Comparison of ENCODE assay signal across 16 cellular contexts in the genomic region with DNA sequence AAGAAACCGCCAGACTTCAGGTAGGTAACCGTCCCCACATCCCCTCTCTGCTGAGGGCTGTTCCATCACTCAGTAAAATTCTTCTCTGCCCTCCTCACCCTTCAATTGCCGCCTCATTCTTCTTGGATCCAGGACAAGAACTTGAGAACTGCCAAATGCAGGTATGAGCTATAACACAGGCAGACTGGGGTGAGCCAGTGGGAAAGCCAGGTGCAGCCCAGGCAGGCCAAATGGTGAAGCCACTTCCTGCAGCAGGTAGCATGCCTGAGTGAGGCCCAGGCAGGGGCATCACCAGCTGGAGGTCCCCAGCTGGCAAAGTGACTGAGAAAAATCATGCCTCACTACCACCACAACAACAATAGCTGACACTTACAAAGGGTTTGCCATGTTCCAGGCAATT. TPM values are rescaled to one million over a fixed set of nuclear protein-coding genes. Genes with fewer than 3 reads are reported as not detected.
DNase-seq lines count a peak whose midpoint lies in the region; ATAC-seq and TF ChIP-seq lines count a peak whose summit lies in the region.
"Had no signal": no experiment of that assay in that cellular context is flagged by ENCODE, and none has a peak within 500 bp of the region (broad histone marks: within the 10 kb centered on the region; RNA-seq: fewer than 3 reads in every experiment).

No MANE protein-coding gene starts in this region.

- H3K79me2 ChIP-seq in MM.1S (ENCODE audit: low read length) (no peaks in the 10 kb centered on the region), PC-9 (ENCODE audit: low read depth) (no peaks in the 10 kb centered on the region)

- H3K9ac ChIP-seq in MM.1S (ENCODE audit: low read length) = no peak overlapping the region
- no peak overlapping the region for H3K9ac ChIP-seq in neuronal stem cell (ENCODE audit: low read depth, low read length, poor library complexity)

- H3K79me1 ChIP-seq in neuronal stem cell (ENCODE audit: low read depth, low read length) = no peaks in the 10 kb centered on the region

- POLR2A ChIA-PET in PC-9 (lab: Charles Lee; ENCODE audit: unreplicated experiment) = no interaction called here

- H4K91ac ChIP-seq in neuronal stem cell (ENCODE audit: low read depth, low read length, poor library complexity) = no peak overlapping the region

- H4K8ac ChIP-seq in neuronal stem cell (ENCODE audit: low read depth, low read length) = no peak overlapping the region

- H3K27me3 ChIP-seq in MM.1S (replicated peaks; ENCODE audit: insufficient read depth, low read length) = no peaks in the 10 kb centered on the region
- peaks cover 10% of the 10 kb centered on the region for H3K27me3 ChIP-seq in PC-9 (ENCODE audit: insufficient read depth, low read depth)
- H3K27me3 ChIP-seq in neuronal stem cell (ENCODE audit: control insufficient read depth in 3 of 3, insufficient read depth in 3 of 3, low read depth in 1 of 3, low read length in 3 of 3) = peaks cover 0 to 3% (median 0%) of the 10 kb centered on the region in 3 experiments

- H4K20me1 ChIP-seq in MM.1S (ENCODE audit: insufficient read depth, low read length) = no peaks in the 10 kb centered on the region
- no peaks in the 10 kb centered on the region for H4K20me1 ChIP-seq in PC-9 (ENCODE audit: insufficient read depth)

- no peak for ATAC-seq in GM21381 (IDR thresholded peaks at IDR 0.05; ENCODE audit: unreplicated experiment)
- ATAC-seq: GM23338 had no signal

- BruUV-seq in PC-9 (replicated peaks; lab: Mats Ljungman, UMichigan) = no TSS peak

- no peak overlapping the region for H2BK15ac ChIP-seq in neuronal stem cell (ENCODE audit: low read length)

- H3K4me1 Mint-ChIP-seq in HFFc6 (ENCODE audit: low read depth) = no peaks in the 10 kb centered on the region
- H3K4me1 Mint-ChIP-seq: CD4-positive, alpha-beta memory T cell; GM23338 had no signal

- no peak overlapping the region for H2BK5ac ChIP-seq in neuronal stem cell (ENCODE audit: low read length)

- no peaks in the 10 kb centered on the region for H3K9me2 ChIP-seq in MM.1S (replicated peaks; ENCODE audit: insufficient read depth, low read length)
- 0 out of 2 replicates have a peak, but pooled peaks cover 4% of the 10 kb centered on the region for H3K9me2 ChIP-seq in PC-9 (ENCODE audit: insufficient read depth)

- peak overlapping the region; percentile 62 for H3K4me3 Mint-ChIP-seq in HFFc6
- H3K4me3 Mint-ChIP-seq: GM23338 had no signal

- H2AFZ ChIP-seq in MM.1S (ENCODE audit: low read length) (no peak overlapping the region), PC-9 (0 out of 2 replicates have a peak overlapping the region, but pooled peaks have one; percentile 8), neuronal stem cell (ENCODE audit: low read length) (no peak overlapping the region)
- H2AFZ ChIP-seq: GM23338 had no signal

- peaks cover 7% of the 10 kb centered on the region; the same call in 1 of the 2 replicates for H3K9me3 Mint-ChIP-seq in HFFc6

- no CpG with 5 or more reads among the region's 3 CpGs for WGBS in neuronal stem cell (ENCODE audit: extremely low coverage in 2 of 2, insufficient read length in 2 of 2, insufficient replicate concordance in 1 of 2), 2 donors

- no peak overlapping the region for H3K27ac Mint-ChIP-seq in HFFc6
- H3K27ac Mint-ChIP-seq: GM23338 had no signal

- intact Hi-C loops in PC-9 (cut with micrococcal nuclease; ENCODE audit: unreplicated experiment) = no loop called here

- H3F3A ChIP-seq in MM.1S (ENCODE audit: insufficient read depth, low read length) = no peaks in the 10 kb centered on the region
- H3F3A ChIP-seq in PC-9 (ENCODE audit: insufficient read depth, low read depth) = no peaks in the 10 kb centered on the region

- no peak overlapping the region for H3K4ac ChIP-seq in neuronal stem cell (ENCODE audit: low read length)

- TF ChIP-seq CTCF in HFFc6 (IDR thresholded peaks at IDR 0.05) (no peak), MM.1S (IDR thresholded peaks at IDR 0.05; ENCODE audit: low read length) (no peak), PC-9 (conservative IDR thresholded peaks at IDR 0.05) (no peak)

- DNase-seq in HFFc6 = no peak
- peak; percentile 42 for DNase-seq in MM.1S
- no peak for DNase-seq in PC-9
- DNase-seq in neuronal stem cell (ENCODE audit: low spot score) = no peak
- no peak for DNase-seq in NCI-H128 (lab: John Stamatoyannopoulos, UW; ENCODE audit: unreplicated experiment)
- no peak for DNase-seq in NOMO-1 treated with DMSO at 0.1 percent for 48 hours (lab: John Stamatoyannopoulos, UW; ENCODE audit: unreplicated experiment)
- DNase-seq: C1 segment of cervical spinal cord; Calu3; CD4-positive, alpha-beta memory T cell; COR-L47; DMS53; DMS79 treated with DMSO at 0.1 percent for 48 hours; GF-D8 had no signal

- peak overlapping the region; percentile 46 for H3K18ac ChIP-seq in neuronal stem cell (ENCODE audit: low read length)

- no peak overlapping the region for H2BK120ac ChIP-seq in neuronal stem cell (ENCODE audit: low read depth, low read length)

- H3K9me3 ChIP-seq in MM.1S (replicated peaks; ENCODE audit: insufficient read depth, low read length) = no peaks in the 10 kb centered on the region
- H3K9me3 ChIP-seq in PC-9 (ENCODE audit: insufficient read depth, low read depth) = no peaks in the 10 kb centered on the region
- no peaks in the 10 kb centered on the region for H3K9me3 ChIP-seq in neuronal stem cell (replicated peaks in 1 of 2; ENCODE audit: control insufficient read depth in 2 of 2, insufficient read depth in 1 of 2, low read depth in 1 of 2, low read length in 2 of 2)
- H3K9me3 ChIP-seq: HAP-1 had no signal

- no peak overlapping the region for H2BK12ac ChIP-seq in neuronal stem cell (ENCODE audit: low read length)

- H3K27me3 Mint-ChIP-seq in HFFc6 (ENCODE audit: insufficient read depth) = peaks cover 4% of the 10 kb centered on the region

- H3K36me3 ChIP-seq in MM.1S (replicated peaks; ENCODE audit: insufficient read depth, low read length) (no peaks in the 10 kb centered on the region), PC-9 (ENCODE audit: low read depth) (no peaks in the 10 kb centered on the region), neuronal stem cell (replicated peaks in 1 of 2; ENCODE audit: control insufficient read depth in 2 of 2, insufficient read depth in 2 of 2, low read length in 2 of 2) (no peaks in the 10 kb centered on the region)
- H3K36me3 ChIP-seq: HAP-1 had no signal

- no peak overlapping the region for H3K4me3 ChIP-seq in MM.1S (ENCODE audit: low read length)
- no peak overlapping the region for H3K4me3 ChIP-seq in PC-9
- no peak overlapping the region for H3K4me3 ChIP-seq in neuronal stem cell (ENCODE audit: low read length in 2 of 2)
- H3K4me3 ChIP-seq: GM23338, HAP-1 had no signal

- H3K4me1 ChIP-seq in MM.1S (ENCODE audit: low read length) = no peaks in the 10 kb centered on the region
- H3K4me1 ChIP-seq in PC-9 (replicated peaks; ENCODE audit: insufficient read depth) = no peaks in the 10 kb centered on the region
- no peaks in the 10 kb centered on the region for H3K4me1 ChIP-seq in neuronal stem cell (ENCODE audit: control insufficient read depth in 2 of 2, insufficient read depth in 1 of 2, low read depth in 1 of 2, low read length in 2 of 2)
- H3K4me1 ChIP-seq: HAP-1 had no signal

- H3K36me3 Mint-ChIP-seq in HFFc6 (ENCODE audit: low read depth) = no peaks in the 10 kb centered on the region
- H3K36me3 Mint-ChIP-seq: CD4-positive, alpha-beta memory T cell had no signal

- CTCF ChIA-PET in PC-9 (lab: Charles Lee) = interaction anchor here (0.5 kb wide), 1 partner anchor 1247 kb away, joined by 16 read pairs; no protein-coding TSS in a partner anchor

- H2AK5ac ChIP-seq in neuronal stem cell (ENCODE audit: low read depth, low read length) = no peak overlapping the region

- H3K27ac ChIP-seq in MM.1S (ENCODE audit: low read length) (no peak overlapping the region), PC-9 (no peak overlapping the region), neuronal stem cell (replicated peaks; ENCODE audit: low read length) (no peak overlapping the region)

- no peak overlapping the region for H3K23ac ChIP-seq in neuronal stem cell (ENCODE audit: low read depth, low read length, poor library complexity)

- no peak overlapping the region for H3K4me2 ChIP-seq in MM.1S (ENCODE audit: low read depth, low read length)
- no peak overlapping the region; the same call in 1 of the 2 replicates for H3K4me2 ChIP-seq in PC-9
- no peak overlapping the region for H3K4me2 ChIP-seq in neuronal stem cell (ENCODE audit: insufficient read depth, low read length, poor library complexity, severe bottlenecking)
- H3K4me2 ChIP-seq: GM23338 had no signal

- no peak overlapping the region for H3K14ac ChIP-seq in neuronal stem cell (ENCODE audit: low read length)

RNA-seq across cellular contexts. Expression of a gene that starts 22.4 kb away (rescaled TPM):
- total RNA-seq in HFFc6 (2021; fragmentation: NEBNext Ultra II Directional; extraction: Animal tissue kit (Norgen Biotek cat#: 25700)) = 100 to 1,000 TPM in 4 of 6 experiments, 10 to 100 TPM in 2; 89.7 to 106 (median 101) TPM
- 90.0 and 115 TPM in 2 replicates for total RNA-seq in PC-9 (2021)
- polyA plus RNA-seq in neuronal stem cell (2013, experiment 1 of 2) = 98.3 TPM
- 98.1 TPM for polyA plus RNA-seq in neuronal stem cell (2013, experiment 2 of 2)
